In genomic region chr17:2592974-2593845, GRCh38 we compare ENCODE assay signal across 1 cellular context.
TF ChIP-seq lines count a peak whose summit lies in the region.

Gene PAFAH1B1 (plus strand): TSS chr17:2593654. CDS start chr17:2638289, 44,635 bp downstream.

TF ChIP-seq in HEK293, 187 proteins besides CTCF, POLR2A, EP300 and RAD21 (continued from another document and continues in another):
- TF ChIP-seq ZNF513 (tag by site-specific recombination; IDR thresholded peaks at IDR 0.05) (no peak), ZXDB (tag by site-specific recombination; IDR thresholded peaks at IDR 0.05) (no peak), ZNF426 (tag by site-specific recombination; IDR thresholded peaks at IDR 0.05) (no peak), ZNF843 (tag by site-specific recombination; IDR thresholded peaks at IDR 0.05) (peak; percentile 35; the same call in 1 of the 2 replicates), ZNF776 (tag by site-specific recombination; IDR thresholded peaks at IDR 0.05; ENCODE audit: borderline replicate concordance) (no peak), KLF16 (tag by site-specific recombination; IDR thresholded peaks at IDR 0.05) (peak; percentile 71), ATF2 (tag by site-specific recombination; IDR thresholded peaks at IDR 0.05; ENCODE audit: low read depth) (peak; percentile 83), ZNF292 (tag by site-specific recombination; IDR thresholded peaks at IDR 0.05; ENCODE audit: borderline replicate concordance, low read depth) (no peak), ZNF433 (tag by site-specific recombination; IDR thresholded peaks at IDR 0.05; ENCODE audit: low read depth) (no peak), ZNF354C (tag by site-specific recombination; IDR thresholded peaks at IDR 0.05; ENCODE audit: borderline replicate concordance, low read depth) (no peak), ZNF121 (tag by site-specific recombination; IDR thresholded peaks at IDR 0.05) (no peak), SP3 (tag by site-specific recombination; IDR thresholded peaks at IDR 0.05) (peak; percentile 84), KLF1 (tag by site-specific recombination; IDR thresholded peaks at IDR 0.05) (peak; percentile 48), PRDM1 (tag by site-specific recombination; IDR thresholded peaks at IDR 0.05) (no peak), ZNF16 (tag by site-specific recombination; IDR thresholded peaks at IDR 0.05; ENCODE audit: low read depth) (no peak), PRDM4 (tag by site-specific recombination; IDR thresholded peaks at IDR 0.05) (no peak; the same call in 1 of the 2 replicates), ZBTB20 (tag by site-specific recombination; IDR thresholded peaks at IDR 0.05) (peak; percentile 98), ZBTB21 (tag by site-specific recombination; IDR thresholded peaks at IDR 0.05) (0 out of 2 replicates have a peak, but pooled peaks have one; percentile 50), ZNF48 (tag by site-specific recombination; IDR thresholded peaks at IDR 0.05) (no peak), ZSCAN16 (tag by site-specific recombination; IDR thresholded peaks at IDR 0.05) (no peak), ZNF473 (tag by site-specific recombination; IDR thresholded peaks at IDR 0.05) (no peak), ZNF610 (tag by site-specific recombination; IDR thresholded peaks at IDR 0.05; ENCODE audit: borderline replicate concordance) (peak; percentile 66; the same call in 1 of the 2 replicates), ZNF404 (tag by site-specific recombination; IDR thresholded peaks at IDR 0.05) (no peak), ZNF148 (tag by site-specific recombination; IDR thresholded peaks at IDR 0.05; ENCODE audit: borderline replicate concordance) (no peak), ZBTB44 (tag by site-specific recombination; IDR thresholded peaks at IDR 0.05) (no peak), SP2 (tag by site-specific recombination; IDR thresholded peaks at IDR 0.05) (peak; percentile 61), OVOL3 (tag by site-specific recombination; IDR thresholded peaks at IDR 0.05) (no peak), ZNF585B (tag by site-specific recombination; IDR thresholded peaks at IDR 0.05) (no peak), FEZF1 (tag by site-specific recombination; IDR thresholded peaks at IDR 0.05) (peak; percentile 79), ZNF704 (tag by site-specific recombination; IDR thresholded peaks at IDR 0.05) (no peak), TRIM28 (IDR thresholded peaks at IDR 0.05; ENCODE audit: borderline replicate concordance, low read length) (0 out of 2 replicates have a peak, but pooled peaks have one; percentile 44), ZNF501 (tag by site-specific recombination; IDR thresholded peaks at IDR 0.05) (peak; percentile 92), ZSCAN18 (tag by site-specific recombination; IDR thresholded peaks at IDR 0.05) (no peak), BCL11B (tag by site-specific recombination; IDR thresholded peaks at IDR 0.05; ENCODE audit: low read depth) (no peak), WT1 (tag by site-specific recombination; IDR thresholded peaks at IDR 0.05) (peak; percentile 58; the same call in 1 of the 2 replicates), ZNF394 (tag by site-specific recombination; IDR thresholded peaks at IDR 0.05; ENCODE audit: borderline replicate concordance) (peak; percentile 49; the same call in 1 of the 2 replicates), ZNF311 (tag by site-specific recombination; IDR thresholded peaks at IDR 0.05; ENCODE audit: borderline replicate concordance) (no peak), ZNF623 (tag by site-specific recombination; IDR thresholded peaks at IDR 0.05) (no peak; the same call in 1 of the 2 replicates), ZNF596 (tag by site-specific recombination; IDR thresholded peaks at IDR 0.05) (peak; percentile 85), ZNF211 (tag by site-specific recombination; IDR thresholded peaks at IDR 0.05; ENCODE audit: low read depth) (no peak), ZSCAN5A (tag by site-specific recombination; IDR thresholded peaks at IDR 0.05) (peak; percentile 17; the same call in 1 of the 2 replicates), ZBTB10 (tag by site-specific recombination; IDR thresholded peaks at IDR 0.05) (0 out of 2 replicates have a peak, but pooled peaks have one; percentile 50), ZFP41 (tag by site-specific recombination; IDR thresholded peaks at IDR 0.05; ENCODE audit: borderline replicate concordance) (no peak)
